ENCODE assay signal across 8 cellular contexts in the genomic region with DNA sequence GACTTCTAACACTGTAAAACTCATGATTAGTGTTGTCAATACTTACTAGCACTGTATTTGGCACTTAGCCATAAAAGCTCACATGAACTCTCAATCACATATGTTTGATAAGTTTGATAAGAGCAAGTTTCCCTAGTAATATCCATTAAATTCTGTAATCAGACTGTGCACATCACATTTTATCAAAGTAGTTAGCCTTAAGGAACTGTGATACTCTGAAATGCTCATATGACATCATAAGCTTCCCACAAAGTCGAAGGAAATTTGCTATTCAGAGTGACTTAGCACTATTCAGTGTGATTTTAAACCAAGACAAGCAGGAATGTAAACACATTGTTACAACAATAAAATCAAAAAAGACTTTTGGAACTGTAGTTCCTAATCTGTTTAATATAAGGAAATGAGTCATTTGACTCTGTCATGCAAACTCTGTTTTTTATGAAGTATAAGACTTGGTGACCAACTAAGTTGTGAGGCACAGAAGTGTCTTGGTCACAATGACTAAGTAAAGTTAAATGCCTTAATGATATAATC. TPM values are rescaled to one million over a fixed set of nuclear protein-coding genes. Genes with fewer than 3 reads are reported as not detected.
DNase-seq lines count a peak whose midpoint lies in the region; ATAC-seq, FAIRE-seq and TF ChIP-seq lines count a peak whose summit lies in the region.

No MANE protein-coding gene starts in this region.

- TF ChIP-seq CTCF in HFFc6 (IDR thresholded peaks at IDR 0.05) (no peak), keratinocyte (optimal IDR thresholded peaks at IDR 0.05 in 1 of 3, IDR thresholded peaks at IDR 0.05 in 1 of 3, conservative IDR thresholded peaks at IDR 0.05 in 1 of 3; ENCODE audit: extremely low read depth in 1 of 3, insufficient read depth in 2 of 3, low read length in 3 of 3) (no peak)

- H3K27ac Mint-ChIP-seq in HFFc6 = peak overlapping the region; percentile 98
- no peak overlapping the region for H3K27ac Mint-ChIP-seq in T-helper 17 cell

- peaks cover 17% of the 10 kb centered on the region for H3K4me1 ChIP-seq in keratinocyte (ENCODE audit: control insufficient read depth, extremely low read depth, insufficient read depth, low read length)

- H3K4me2 ChIP-seq in keratinocyte (ENCODE audit: control insufficient read depth, extremely low read depth, insufficient read depth, low read depth, low read length) = peak overlapping the region; percentile 30

- H4K20me1 ChIP-seq in keratinocyte (ENCODE audit: control insufficient read depth, extremely low read depth, insufficient read depth, low read length) = no peaks in the 10 kb centered on the region

- H3K36me3 ChIP-seq in keratinocyte (ENCODE audit: control insufficient read depth in 2 of 2, extremely low read depth in 1 of 2, insufficient read depth in 2 of 2, low read length in 2 of 2) = peaks cover 2 to 6% of the 10 kb centered on the region in 2 experiments

- peak overlapping the region; percentile 31 for H3K9ac ChIP-seq in keratinocyte (ENCODE audit: control insufficient read depth, extremely low read depth, insufficient read depth, low read length)

- H3K9me3 Mint-ChIP-seq in HFFc6 = no peaks in the 10 kb centered on the region; the same call in 1 of the 2 replicates

- peaks cover 25% of the 10 kb centered on the region for H3K79me2 ChIP-seq in keratinocyte (ENCODE audit: control insufficient read depth, insufficient read depth, low read length)

- H3K9me3 ChIP-seq in T-helper 17 cell (ENCODE audit: control insufficient read depth, low read length, poor library complexity, severe bottlenecking) = no peaks in the 10 kb centered on the region
- H3K9me3 ChIP-seq in keratinocyte (ENCODE audit: control insufficient read depth, low read depth, low read length) = no peaks in the 10 kb centered on the region

- ATAC-seq in T-helper 17 cell = peak; percentile 35
- no peak for ATAC-seq in GM19397 (IDR thresholded peaks at IDR 0.05; ENCODE audit: unreplicated experiment)
- no peak for ATAC-seq in Right ventricle myocardium superior (ENCODE audit: poor library complexity)

- DNase-seq in Caki2 (ENCODE audit: low read depth) (peak; percentile 87), HFFc6 (peak; percentile 97), T-helper 17 cell (no peak), keratinocyte (ENCODE audit: low read depth, low spot score) (peak; percentile 63), SKM-1 treated with dmso at 0.1 percent for 144 hours (lab: John Stamatoyannopoulos, UW; ENCODE audit: unreplicated experiment) (no peak), Right ventricle myocardium superior (no peak), SHP77 treated with DMSO at 0.1 percent for 48 hours (lab: John Stamatoyannopoulos, UW) (no peak)

- no peaks in the 10 kb centered on the region for H3K27me3 ChIP-seq in keratinocyte (ENCODE audit: control insufficient read depth, extremely low read depth, insufficient read depth, low read length)

- H3K4me1 Mint-ChIP-seq in HFFc6 (ENCODE audit: low read depth) (peaks cover 76% of the 10 kb centered on the region), T-helper 17 cell (no peaks in the 10 kb centered on the region)

- intact Hi-C loops in Right ventricle myocardium superior (cut with DNase I) = no loop called here

- in situ Hi-C loops in Caki2 (cut with HindIII; ENCODE audit: low pct_unique_long_range_greater_than_20kb, low sequenced_read_pairs) = no loop called here

- FAIRE-seq in keratinocyte (lab: Jason Lieb, UNC) = peak; percentile 68

- peaks cover 6% of the 10 kb centered on the region for H3K27me3 Mint-ChIP-seq in HFFc6 (ENCODE audit: insufficient read depth)
- H3K27me3 Mint-ChIP-seq in T-helper 17 cell = no peaks in the 10 kb centered on the region

- peak overlapping the region; percentile 86 for H3K27ac ChIP-seq in keratinocyte (ENCODE audit: control insufficient read depth, insufficient read depth, low read length)

- H3K4me3 Mint-ChIP-seq in HFFc6 (peak overlapping the region; percentile 64; the same call in 1 of the 2 replicates), T-helper 17 cell (no peak overlapping the region)

- dilution Hi-C loops in keratinocyte (cut with MboI; ENCODE audit: extremely low pct_ligation_motif_present, low sequenced_read_pairs) = no loop called here

- H3K4me3 ChIP-seq in keratinocyte (ENCODE audit: control insufficient read depth in 2 of 3, extremely low read depth in 1 of 3, insufficient read depth in 2 of 3, low read depth in 1 of 3, low read length in 3 of 3) = peak overlapping the region in 1 of 3 experiments; percentile 9

- no peak overlapping the region for H2AFZ ChIP-seq in keratinocyte (ENCODE audit: control insufficient read depth, low read length)

- no peaks in the 10 kb centered on the region for H3K9me1 ChIP-seq in keratinocyte (ENCODE audit: control insufficient read depth, extremely low read depth, insufficient read depth, low read length)

- peaks cover 64% of the 10 kb centered on the region for H3K36me3 Mint-ChIP-seq in HFFc6 (ENCODE audit: low read depth)
- no peaks in the 10 kb centered on the region for H3K36me3 Mint-ChIP-seq in T-helper 17 cell (ENCODE audit: low read depth)

RNA-seq across cellular contexts. Expression of gene SLC7A11, which starts 6.7 kb away (rescaled TPM):
- total RNA-seq in Caki2 (2014; rRNA removed; shearing (Covaris generic); ENCODE audit: low replicate concordance) = 50.0 and 55.9 TPM in 2 replicates
- total RNA-seq in HFFc6 (2021; fragmentation: NEBNext Ultra II Directional; extraction: Animal tissue kit (Norgen Biotek cat#: 25700)) = 10 to 100 TPM; 12.0 to 66.1 (median 54.1) TPM
- total RNA-seq in T-helper 17 cell (under 1 TPM; 0.05 to 0.60 TPM), Right ventricle myocardium superior (0.08 TPM)
- 4.0 to 8.4 TPM (median 6.0 TPM) in 3 replicates for polyA plus RNA-seq in keratinocyte
- 10.3 TPM for polyA plus RNA-seq in keratinocyte (2011; ENCODE audit: low read depth)
- polyA plus RNA-seq in keratinocyte (2011; cell fraction: cytosol; rRNA removed) = 1.6 and 4.4 TPM in 2 replicates
- 8.3 and 13.8 TPM in 2 replicates for polyA plus RNA-seq in keratinocyte (2011; cell fraction: nucleus; rRNA removed)
- 6.0 and 11.5 TPM in 2 replicates for polyA plus RNA-seq in keratinocyte (2012; ENCODE audit: low replicate concordance)
- polyA minus RNA-seq in keratinocyte = 7.1 to 14.6 TPM (median 11.7 TPM) in 3 replicates
- 4.8 TPM for polyA minus RNA-seq in keratinocyte (2011; cell fraction: cytosol; rRNA and poly(A)+ RNA removed)
- polyA minus RNA-seq in keratinocyte (2011; cell fraction: nucleus; rRNA and poly(A)+ RNA removed) = 18.3 and 27.8 TPM in 2 replicates

Comparison
In these comparisons a context has a peak if more than half of its experiments do, and no peak if none do; other contexts are left out.
1. DNase-seq: peak in Caki2 (single experiment), HFFc6 (single experiment) and keratinocyte (single experiment); none in T-helper 17 cell (0 of 3), SKM-1 treated with dmso at 0.1 percent for 144 hours (single experiment), Right ventricle myocardium superior (single experiment) and SHP77 treated with DMSO at 0.1 percent for 48 hours (single experiment).
2. RNA of gene SLC7A11, which starts 6.7 kb away (total RNA-seq): 12.0 to 66.1 TPM in HFFc6 and 50.0 to 55.9 TPM in Caki2; 0.05 to 0.60 TPM in T-helper 17 cell and 0.08 TPM in Right ventricle myocardium superior (single experiment); every median in the first group is over 4 times any median in the second.